11 cellular contexts compared by ENCODE assay signal in the genomic region with DNA sequence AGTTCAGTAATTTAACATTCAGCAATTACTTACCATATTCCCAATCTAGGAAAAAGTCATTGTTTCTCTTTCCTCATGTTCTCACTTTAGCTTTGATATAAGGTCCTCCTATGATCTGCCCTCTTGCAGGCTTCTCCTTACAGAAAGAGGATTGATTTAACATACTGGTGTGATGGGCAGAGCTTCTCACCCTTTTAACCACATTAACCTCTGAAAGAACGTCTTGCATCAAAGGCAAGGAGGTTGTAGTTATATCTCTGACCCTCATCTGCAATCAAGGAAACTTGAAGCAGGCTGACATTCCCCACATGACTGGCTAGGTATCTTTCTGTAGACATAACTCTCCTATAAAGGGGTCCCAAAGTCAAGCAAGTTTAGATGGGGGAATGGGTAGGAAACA.
DNase-seq lines count a peak whose midpoint lies in the region; ATAC-seq lines count a peak whose summit lies in the region.
"Had no signal": no experiment of that assay in that cellular context is flagged by ENCODE, and none has a peak within 500 bp of the region (broad histone marks: within the 10 kb centered on the region; RNA-seq: fewer than 3 reads in every experiment).

No MANE protein-coding gene starts in this region.

- no peaks in the 10 kb centered on the region for H3K36me3 Mint-ChIP-seq in effector memory CD8-positive, alpha-beta T cell (ENCODE audit: insufficient read depth)

- peak overlapping the region; percentile 75 to 89 for H3K27ac Mint-ChIP-seq in effector memory CD8-positive, alpha-beta T cell
- H3K27ac Mint-ChIP-seq: nephron progenitor cell had no signal

- peaks cover 43 to 45% of the 10 kb centered on the region in 2 donors for H3K4me1 Mint-ChIP-seq in effector memory CD8-positive, alpha-beta T cell (ENCODE audit: low read depth in 2 of 2)

- no peak for DNase-seq in effector memory CD8-positive, alpha-beta T cell
- DNase-seq in DMS79 treated with DMSO at 0.1 percent for 48 hours (lab: John Stamatoyannopoulos, UW) (no peak), NCI-H774 (lab: John Stamatoyannopoulos, UW) (no peak)
- no peak for DNase-seq in stimulated activated CD4-positive, alpha-beta T cell treated with anti-CD3 and anti-CD28 coated beads, Interleukin-4, amount 100 ng/mL, for 24 hours
- no peak for DNase-seq in effector CD4-positive, alpha-beta T cell
- DNase-seq: anterior cingulate cortex, NCI-H187 treated with DMSO at 0.1 percent for 48 hours, nephron progenitor cell had no signal

- H3K9me3 Mint-ChIP-seq in effector memory CD8-positive, alpha-beta T cell, result no peaks in the 10 kb centered on the region
- H3K9me3 Mint-ChIP-seq: nephron progenitor cell had no signal

- peak overlapping the region; percentile 62 to 70 for H3K4me3 Mint-ChIP-seq in effector memory CD8-positive, alpha-beta T cell
- H3K4me3 Mint-ChIP-seq: nephron progenitor cell had no signal

- no peaks in the 10 kb centered on the region for H3K27me3 Mint-ChIP-seq in effector memory CD8-positive, alpha-beta T cell

- ATAC-seq in GM18502 (IDR thresholded peaks at IDR 0.05; ENCODE audit: poor library complexity, unreplicated experiment) (peak; percentile 54), GM21381 (IDR thresholded peaks at IDR 0.05; ENCODE audit: unreplicated experiment) (peak; percentile 43), HG03432 (IDR thresholded peaks at IDR 0.05; ENCODE audit: unreplicated experiment) (peak; percentile 53)
- ATAC-seq in effector memory CD8-positive, alpha-beta T cell (replicated peaks), result peak; percentile 53
